31 cellular contexts compared by ENCODE assay signal in the genomic region with DNA sequence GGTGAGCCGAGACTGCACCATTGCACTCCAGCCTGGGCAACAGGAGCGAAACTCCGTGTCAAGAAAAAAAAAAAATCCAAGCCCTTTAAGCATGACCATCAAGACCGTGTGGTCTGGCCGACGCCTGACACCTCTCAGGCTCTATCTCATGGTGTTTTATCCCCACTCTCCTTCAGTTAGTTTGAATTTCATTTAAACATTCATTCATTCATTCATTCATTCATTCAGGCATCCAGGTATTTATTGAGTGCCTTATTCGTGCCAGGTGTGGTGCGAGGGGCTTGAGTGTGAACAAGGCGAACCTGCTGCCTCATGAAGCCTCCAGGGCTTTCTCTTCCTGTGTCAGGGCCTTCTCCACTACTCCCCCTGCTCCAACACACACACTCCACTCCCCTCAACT. TPM values are rescaled to one million over a fixed set of nuclear protein-coding genes. Genes with fewer than 3 reads are reported as not detected.
DNase-seq lines count a peak whose midpoint lies in the region; ATAC-seq, FAIRE-seq and TF ChIP-seq lines count a peak whose summit lies in the region.
"Had no signal": no experiment of that assay in that cellular context is flagged by ENCODE, and none has a peak within 500 bp of the region (broad histone marks: within the 10 kb centered on the region; RNA-seq: fewer than 3 reads in every experiment).

No MANE protein-coding gene starts in this region.

- POLR2A ChIA-PET in K562 (lab: Yijun Ruan, JAX), result no interaction called here

- no peaks in the 10 kb centered on the region for H3K9me2 ChIP-seq in Karpas-422 (replicated peaks; ENCODE audit: insufficient read depth, low read length)

- H3K9me3 Mint-ChIP-seq in neural progenitor cell, result no peaks in the 10 kb centered on the region
- H3K9me3 Mint-ChIP-seq: CD4-positive, alpha-beta memory T cell; CD4-positive, CD25-positive, alpha-beta regulatory T cell; CD8-positive, alpha-beta memory T cell had no signal

- H3K4me1 ChIP-seq in Karpas-422 (ENCODE audit: low read length) (peaks cover 2% of the 10 kb centered on the region; the same call in 1 of the 2 replicates), K562 (replicated peaks in 1 of 2; ENCODE audit: control insufficient read depth in 2 of 2, insufficient read depth in 2 of 2, low read length in 2 of 2) (peaks cover 14% of the 10 kb centered on the region in 2 experiments), neural progenitor cell (no peaks in the 10 kb centered on the region)
- H3K4me1 ChIP-seq: BE2C had no signal

- in situ Hi-C loops in K562 (cut with MboI), result loop anchor here (5.0 to 10.0 kb wide), 3 partner anchors 78 to 395 kb away; partner anchors contain the start of gene SRSF4

- no peaks in the 10 kb centered on the region for H3K9me1 ChIP-seq in K562 (ENCODE audit: control insufficient read depth, insufficient read depth, low read length)

- peak; percentile 27 for DNase-seq in Karpas-422
- no peak for DNase-seq in K562 (ENCODE audit: extremely low read depth in 1 of 4, low spot score in 3 of 4)
- DNase-seq in neural progenitor cell (ENCODE audit: low spot score), result no peak
- peak; percentile 28 for DNase-seq in posterior vena cava (ENCODE audit: low spot score)
- no peak for DNase-seq in NCI-H146 (lab: John Stamatoyannopoulos, UW)
- DNase-seq in NK-92 treated with Interleukin-12 subunit alpha and Interleukin-12 subunit beta, amount 100 ng/mL, for 24 hours (lab: John Stamatoyannopoulos, UW), result no peak
- DNase-seq: 8988T; ACHN; BE2C; C1 segment of cervical spinal cord; CD4-positive, alpha-beta memory T cell; CD4-positive, CD25-positive, alpha-beta regulatory T cell; CD8-positive, alpha-beta memory T cell; COR-L47; DMS 273 treated with DMSO at 0.1 percent for 48 hours; DMS153; DMS53; DMS79; DND-41; EL; GDM1 had no signal

- no peak overlapping the region for H3K4me3 ChIP-seq in Karpas-422 (ENCODE audit: low read length)
- H3K4me3 ChIP-seq in K562, result no peak overlapping the region
- no peak overlapping the region for H3K4me3 ChIP-seq in neural progenitor cell
- H3K4me3 ChIP-seq: BLaER1, GM12878 had no signal

- intact Hi-C loops in K562 (cut with micrococcal nuclease) (loop anchor here (5.0 kb wide), 1 partner anchor 58 kb away; no protein-coding TSS in a partner anchor), posterior vena cava (cut with DNase I) (loop anchor here (5.0 to 10.0 kb wide), 2 partner anchors 88 to 245 kb away; no protein-coding TSS in a partner anchor)

- no peak overlapping the region for H3K27ac ChIP-seq in Karpas-422 (ENCODE audit: low read length)
- H3K27ac ChIP-seq in K562 (ENCODE audit: extremely low read depth, low read depth, low read length), result no peak overlapping the region
- H3K27ac ChIP-seq in neural progenitor cell, result no peak overlapping the region
- H3K27ac ChIP-seq: BLaER1 had no signal

- CTCF ChIA-PET in K562 (lab: Yijun Ruan, JAX; ENCODE audit: low intra/inter-chr PET ratio), result no interaction called here

- no peak overlapping the region for H3K9ac ChIP-seq in Karpas-422 (ENCODE audit: low read length)
- no peak overlapping the region for H3K9ac ChIP-seq in K562 (ENCODE audit: insufficient read depth in 1 of 2, low read depth in 2 of 2, low read length in 2 of 2)
- H3K9ac ChIP-seq in neural progenitor cell, result no peak overlapping the region
- H3K9ac ChIP-seq: BLaER1 had no signal

- TF ChIP-seq CTCF in K562 (IDR thresholded peaks at IDR 0.05 in 2 of 3, conservative IDR thresholded peaks at IDR 0.05 in 1 of 3; ENCODE audit: insufficient read depth in 2 of 3, low read depth in 1 of 3, low read length in 3 of 3), result no peak
- TF ChIP-seq CTCF in neural progenitor cell (IDR thresholded peaks at IDR 0.05), result no peak

- H3K27me3 ChIP-seq in Karpas-422 (ENCODE audit: low read length) (no peaks in the 10 kb centered on the region), K562 (ENCODE audit: control insufficient read depth in 2 of 2, insufficient read depth in 2 of 2, low read length in 2 of 2) (no peaks in the 10 kb centered on the region), neural progenitor cell (no peaks in the 10 kb centered on the region)
- H3K27me3 ChIP-seq: BE2C, BLaER1 had no signal

- no peaks in the 10 kb centered on the region for H3F3A ChIP-seq in neural progenitor cell (ENCODE audit: low read depth)

- no peaks in the 10 kb centered on the region for H3K27me3 Mint-ChIP-seq in neural progenitor cell (ENCODE audit: insufficient read depth, low read depth)

- ATAC-seq in K562, result no peak
- no peak for ATAC-seq in GM21528 (IDR thresholded peaks at IDR 0.05; ENCODE audit: low FRiP score, unreplicated experiment)
- ATAC-seq in HG03175 (IDR thresholded peaks at IDR 0.05; ENCODE audit: unreplicated experiment), result no peak
- ATAC-seq: GM12878 had no signal

- no peak for FAIRE-seq in K562 (lab: Jason Lieb, UNC)
- FAIRE-seq: A204.1, GM12878, GM12892, GM18507 had no signal

- peak overlapping the region; percentile 40 for H3K27ac Mint-ChIP-seq in neural progenitor cell
- H3K27ac Mint-ChIP-seq: CD4-positive, alpha-beta memory T cell; CD4-positive, CD25-positive, alpha-beta regulatory T cell; CD8-positive, alpha-beta memory T cell had no signal

- H3K36me3 ChIP-seq in Karpas-422 (ENCODE audit: insufficient read depth, low read length) (no peaks in the 10 kb centered on the region), K562 (ENCODE audit: control insufficient read depth, insufficient read depth, low read length) (no peaks in the 10 kb centered on the region), neural progenitor cell (no peaks in the 10 kb centered on the region)
- H3K36me3 ChIP-seq: BE2C, BLaER1 had no signal

- whole genome bisulfite sequencing in K562 (ENCODE audit: insufficient coverage, low coverage, missing lambda C conversion rate), result 61% methylated on average over 8 of the region's 9 CpGs

- no peak overlapping the region for H2AFZ ChIP-seq in Karpas-422 (ENCODE audit: low read length)
- 0 out of 2 replicates have a peak overlapping the region, but pooled peaks have one; percentile 48 for H2AFZ ChIP-seq in K562 (ENCODE audit: low read depth, low read length)
- no peak overlapping the region for H2AFZ ChIP-seq in neural progenitor cell (replicated peaks)

- no peak overlapping the region for H3K4me3 Mint-ChIP-seq in neural progenitor cell
- H3K4me3 Mint-ChIP-seq: CD14-positive monocyte; CD4-positive, alpha-beta memory T cell; CD4-positive, CD25-positive, alpha-beta regulatory T cell; CD8-positive, alpha-beta memory T cell had no signal

- H3K36me3 Mint-ChIP-seq in neural progenitor cell, result no peaks in the 10 kb centered on the region
- H3K36me3 Mint-ChIP-seq: CD14-positive monocyte; CD4-positive, alpha-beta memory T cell; CD4-positive, CD25-positive, alpha-beta regulatory T cell had no signal

- H3K9me3 ChIP-seq in Karpas-422 (ENCODE audit: low read length) (no peaks in the 10 kb centered on the region), K562 (replicated peaks; ENCODE audit: control insufficient read depth, insufficient read depth, low read depth, low read length) (no peaks in the 10 kb centered on the region), neural progenitor cell (ENCODE audit: low read depth) (no peaks in the 10 kb centered on the region)
- H3K9me3 ChIP-seq: BE2C, BLaER1 had no signal

- no peak for TF ChIP-seq RAD21 in K562 (CRISPR knock-in tag; conservative IDR thresholded peaks at IDR 0.05 in 1 of 2, IDR thresholded peaks at IDR 0.05 in 1 of 2)

- peaks cover 12% of the 10 kb centered on the region for H3K4me1 Mint-ChIP-seq in neural progenitor cell

- H3K79me2 ChIP-seq in Karpas-422 (ENCODE audit: low read length) (no peaks in the 10 kb centered on the region), K562 (ENCODE audit: control insufficient read depth, insufficient read depth, low read length) (no peaks in the 10 kb centered on the region), neural progenitor cell (ENCODE audit: low read depth) (no peaks in the 10 kb centered on the region)

- H3K4me2 ChIP-seq in Karpas-422 (ENCODE audit: low read depth, low read length, poor library complexity, severe bottlenecking) (no peak overlapping the region), K562 (ENCODE audit: insufficient read depth, low read length) (no peak overlapping the region), neural progenitor cell (no peak overlapping the region)
- H3K4me2 ChIP-seq: BLaER1 had no signal

- H4K20me1 ChIP-seq in Karpas-422 (ENCODE audit: insufficient read depth, low read depth, low read length), result no peaks in the 10 kb centered on the region
- no peaks in the 10 kb centered on the region for H4K20me1 ChIP-seq in K562 (replicated peaks; ENCODE audit: control insufficient read depth, insufficient read depth, low read length)
- no peaks in the 10 kb centered on the region for H4K20me1 ChIP-seq in neural progenitor cell (ENCODE audit: low read depth)
- H4K20me1 ChIP-seq: BLaER1 had no signal

- TF ChIP-seq POLR2A in K562 (conservative IDR thresholded peaks at IDR 0.05), result no peak

- BruUV-seq in K562 (replicated peaks; lab: Mats Ljungman, UMichigan), result no TSS peak

- no peak for TF ChIP-seq EP300 in K562 (IDR thresholded peaks at IDR 0.05; ENCODE audit: low read length)

RNA-seq across cellular contexts. Expression of gene OPRD1, which starts 22.6 kb away (rescaled TPM):
- not detected in 2 replicates for total RNA-seq in Karpas-422 (2014; rRNA removed; shearing (Covaris generic); ENCODE audit: low replicate concordance)
- 0.07 TPM in 1 of 2 replicates, not detected in the other for total RNA-seq in K562 (2011; cell fraction: chromatin; rRNA removed; ENCODE audit: low replicate concordance)
- total RNA-seq in K562 (2011; cell fraction: nucleolus; rRNA removed), result 0.13 and 0.17 TPM in 2 replicates
- 0.07 TPM in 1 of 2 replicates, not detected in the other for total RNA-seq in K562 (2011; cell fraction: nucleoplasm; rRNA removed)
- not detected in 2 replicates for total RNA-seq in K562 (2014; rRNA removed)
- total RNA-seq in K562 (2014; rRNA removed; fragmentation: Illumina TruSeq; extraction: Trizol), result under 0.01 TPM in 1 of 2 replicates, not detected in the other
- total RNA-seq in K562 (2015; rRNA removed; fragmentation: Illumina TruSeq; extraction: Trizol), result not detected in 2 replicates
- total RNA-seq in K562 (2021), result 0.02 TPM in 1 of 2 replicates, not detected in the other
- polyA plus RNA-seq in K562 (2011; rRNA removed), result not detected in 2 replicates
- under 0.01 TPM in 1 of 2 replicates, not detected in the other for polyA plus RNA-seq in K562 (2011; cell fraction: cytosol; rRNA removed)
- polyA plus RNA-seq in K562 (2011; cell fraction: nucleus; rRNA removed), result 0.01 TPM in 2 replicates
- polyA plus RNA-seq in K562 (2012), result 0.04 and 0.07 TPM in 2 replicates
- polyA plus RNA-seq in K562 (2014; fragmentation: Illumina TruSeq; extraction: Trizol), result not detected in 2 replicates
- under 1 TPM; under 0.01 to 0.03 TPM for polyA plus RNA-seq in K562 (2014; fragmentation: Nextera tagmentation; extraction: Ambion mirVana)
- not detected in 2 replicates for polyA plus RNA-seq in K562 (2014; rRNA removed)
- 0.04 TPM in 1 of 2 replicates, not detected in the other for polyA minus RNA-seq in K562 (2011; rRNA and poly(A)+ RNA removed)
- polyA minus RNA-seq in K562 (2011; cell fraction: cytosol; rRNA and poly(A)+ RNA removed), result not detected in 2 replicates
- polyA minus RNA-seq in K562 (2011; cell fraction: nucleus; rRNA and poly(A)+ RNA removed), result not detected in 2 replicates
- 0.37 and 0.77 TPM in 2 replicates for total RNA-seq in neural progenitor cell (ENCODE audit: low replicate concordance)
- total RNA-seq in posterior vena cava, result not detected
- total RNA-seq: CD4-positive, alpha-beta memory T cell; CD4-positive, CD25-positive, alpha-beta regulatory T cell; CD8-positive, alpha-beta memory T cell; G401; GM12878 had no signal
- polyA plus RNA-seq: AG04450, CD14-positive monocyte had no signal

RNA-seq across cellular contexts. Expression of gene YTHDF2, which starts 52.7 kb away (rescaled TPM):
- total RNA-seq in Karpas-422 (2014; rRNA removed; shearing (Covaris generic); ENCODE audit: low replicate concordance), result 44.0 and 52.5 TPM in 2 replicates
- total RNA-seq in K562 (2011; cell fraction: chromatin; rRNA removed; ENCODE audit: low replicate concordance), result 126 and 137 TPM in 2 replicates
- total RNA-seq in K562 (2011; cell fraction: nucleolus; rRNA removed), result 82.2 and 85.3 TPM in 2 replicates
- 85.5 and 90.5 TPM in 2 replicates for total RNA-seq in K562 (2011; cell fraction: nucleoplasm; rRNA removed)
- total RNA-seq in K562 (2014; rRNA removed) (48.2 and 76.6 TPM in 2 replicates), K562 (2014; rRNA removed; fragmentation: Illumina TruSeq; extraction: Trizol) (88.3 and 101 TPM in 2 replicates), K562 (2015; rRNA removed; fragmentation: Illumina TruSeq; extraction: Trizol) (78.5 and 83.3 TPM in 2 replicates), K562 (2021) (111 and 114 TPM in 2 replicates), neural progenitor cell (ENCODE audit: low replicate concordance) (107 and 120 TPM in 2 replicates), posterior vena cava (10 to 100 TPM; 37.2 to 38.5 TPM)
- polyA plus RNA-seq in K562 (2011; rRNA removed) (82.5 and 89.9 TPM in 2 replicates), K562 (2014; fragmentation: Illumina TruSeq; extraction: Trizol) (91.5 and 97.8 TPM in 2 replicates), K562 (2014; fragmentation: Nextera tagmentation; extraction: Ambion mirVana) (10 to 100 TPM; 41.0 to 47.2 TPM), K562 (2014; rRNA removed) (53.4 and 58.7 TPM in 2 replicates)
- polyA plus RNA-seq in K562 (2011; cell fraction: cytosol; rRNA removed), result 71.0 and 71.9 TPM in 2 replicates
- polyA plus RNA-seq in K562 (2011; cell fraction: nucleus; rRNA removed), result 72.6 and 79.1 TPM in 2 replicates
- polyA plus RNA-seq in K562 (2012), result 72.9 and 78.1 TPM in 2 replicates
- polyA minus RNA-seq in K562 (2011; rRNA and poly(A)+ RNA removed), result 116 and 160 TPM in 2 replicates
- 67.3 and 97.6 TPM in 2 replicates for polyA minus RNA-seq in K562 (2011; cell fraction: cytosol; rRNA and poly(A)+ RNA removed)
- 25.8 and 45.0 TPM in 2 replicates for polyA minus RNA-seq in K562 (2011; cell fraction: nucleus; rRNA and poly(A)+ RNA removed)

Comparison
In these comparisons a context has a peak if more than half of its experiments do, and no peak if none do; other contexts are left out.
1. DNase-seq: peak in Karpas-422 (single experiment) and posterior vena cava (single experiment); none in K562 (0 of 4), neural progenitor cell (single experiment), NCI-H146 (single experiment) and NK-92 treated with Interleukin-12 subunit alpha and Interleukin-12 subunit beta, amount 100 ng/mL, for 24 hours (single experiment).